In genomic region chr20:1881240-1881835, GRCh38 we compare ENCODE assay signal across 19 cellular contexts. TPM values are rescaled to one million over a fixed set of nuclear protein-coding genes. Genes with fewer than 3 reads are reported as not detected.
A peak's percentile ranks its signal among the peaks of the same experiment; 100 is the strongest.
DNase-seq lines count a peak whose midpoint lies in the region; ATAC-seq and TF ChIP-seq lines count a peak whose summit lies in the region.
"Had no signal": no experiment of that assay in that cellular context is flagged by ENCODE, and none has a peak within 500 bp of the region (broad histone marks: within the 10 kb centered on the region; RNA-seq: fewer than 3 reads in every experiment).

No MANE protein-coding gene starts in this region.

- 0 out of 2 replicates have a peak overlapping the region, but pooled peaks have one; percentile 13 for H3K27ac ChIP-seq in C4-2B
- H3K27ac ChIP-seq: sigmoid colon, tibial nerve had no signal

- ATAC-seq in left cardiac atrium, result peak; percentile 62 to 67
- ATAC-seq in HG02678 (IDR thresholded peaks at IDR 0.05; ENCODE audit: unreplicated experiment), result no peak
- ATAC-seq: naive thymus-derived CD4-positive, alpha-beta T cell; T-cell had no signal

- no peak for TF ChIP-seq CTCF in C4-2B (conservative IDR thresholded peaks at IDR 0.05)
- TF ChIP-seq CTCF in nephron progenitor cell (IDR thresholded peaks at IDR 0.05), result no peak

- H3K9me3 Mint-ChIP-seq in nephron progenitor cell, result no peaks in the 10 kb centered on the region
- H3K9me3 Mint-ChIP-seq: naive thymus-derived CD4-positive, alpha-beta T cell; T-cell had no signal

- H3K27me3 Mint-ChIP-seq in nephron progenitor cell (ENCODE audit: low read depth, poor library complexity), result peaks cover 3% of the 10 kb centered on the region

- peaks cover 54% of the 10 kb centered on the region for H3K4me1 Mint-ChIP-seq in nephron progenitor cell

- intact Hi-C loops in left cardiac atrium (cut with DNase I), result no loop called here

- H3K27ac Mint-ChIP-seq in nephron progenitor cell, result peak overlapping the region; percentile 78
- H3K27ac Mint-ChIP-seq: endodermal cell; naive thymus-derived CD4-positive, alpha-beta T cell; T-cell had no signal

- no peak overlapping the region for H3K4me3 Mint-ChIP-seq in nephron progenitor cell
- H3K4me3 Mint-ChIP-seq: endodermal cell; naive thymus-derived CD4-positive, alpha-beta T cell; T-cell had no signal

- H3K36me3 Mint-ChIP-seq in nephron progenitor cell (ENCODE audit: low read depth), result no peaks in the 10 kb centered on the region
- H3K36me3 Mint-ChIP-seq: naive thymus-derived CD4-positive, alpha-beta T cell; T-cell had no signal

- DNase-seq in amygdala (lab: John Stamatoyannopoulos, UW) (peak in 36 of 56 donors; percentile 25 to 77 (median 54)), left cardiac atrium (no peak), nephron progenitor cell (no peak), NCI-H2081 (lab: John Stamatoyannopoulos, UW) (no peak)
- DNase-seq in stimulated activated CD4-positive, alpha-beta T cell treated with anti-CD3 and anti-CD28 coated beads, Interleukin-2, amount 100 ng/mL, for 48 hours, result no peak
- no peak for DNase-seq in NK-92 treated with Interleukin-12 subunit alpha and Interleukin-12 subunit beta, amount 100 ng/mL, for 24 hours (lab: John Stamatoyannopoulos, UW)
- DNase-seq: activated CD8-positive, alpha-beta memory T cell treated with anti-CD3 and anti-CD28 coated beads, Interleukin-2, amount 50 U/mL, for 4 hours; activated naive CD4-positive, alpha-beta T cell treated with Interleukin-2 at 50 U/mL for 16 hours; endodermal cell; foreskin fibroblast; islet precursor cell; naive thymus-derived CD4-positive, alpha-beta T cell; NCI-H1694; sigmoid colon; stimulated activated CD4-positive, alpha-beta T cell treated with anti-CD3 and anti-CD28 coated beads, Interleukin-4, amount 100 ng/mL, for 4 hours; T-cell had no signal

RNA-seq across cellular contexts. Expression of gene SIRPA, which starts 13.9 kb away (rescaled TPM):
- 10 to 100 TPM; 38.4 to 46.2 TPM for total RNA-seq in left cardiac atrium

Comparison
In these comparisons a context has a peak if more than half of its experiments do, and no peak if none do; other contexts are left out.
1. DNase-seq: peak in amygdala (36 of 56); none in left cardiac atrium (single experiment), nephron progenitor cell (single experiment), NCI-H2081 (0 of 2), stimulated activated CD4-positive, alpha-beta T cell treated with anti-CD3 and anti-CD28 coated beads, Interleukin-2, amount 100 ng/mL, for 48 hours (0 of 2) and NK-92 treated with Interleukin-12 subunit alpha and Interleukin-12 subunit beta, amount 100 ng/mL, for 24 hours (single experiment).